ENCODE assay signal across 9 cellular contexts in the genomic region with DNA sequence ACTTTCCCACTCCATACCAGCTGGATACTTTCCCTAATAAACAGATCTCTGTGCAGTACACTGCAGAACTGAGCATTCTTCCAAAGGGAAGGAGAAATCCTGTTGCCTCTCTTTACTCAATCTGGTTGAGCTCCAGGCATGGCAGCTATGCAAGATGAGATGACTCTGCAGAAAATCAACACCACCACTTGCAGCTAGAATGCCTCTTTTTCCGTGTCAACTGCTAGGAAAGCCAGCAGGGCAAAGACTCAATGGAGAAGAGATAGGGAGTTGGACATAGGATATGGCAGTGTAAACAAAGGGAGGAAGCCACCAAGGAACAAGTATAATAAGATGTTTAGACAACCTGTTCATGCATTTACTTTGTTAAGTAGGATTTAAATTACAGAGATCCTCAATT. TPM values are rescaled to one million over a fixed set of nuclear protein-coding genes. Genes with fewer than 3 reads are reported as not detected.
A peak's percentile ranks its signal among the peaks of the same experiment; 100 is the strongest.
DNase-seq lines count a peak whose midpoint lies in the region; ATAC-seq and TF ChIP-seq lines count a peak whose summit lies in the region.
"Had no signal": no experiment of that assay in that cellular context is flagged by ENCODE, and none has a peak within 500 bp of the region (broad histone marks: within the 10 kb centered on the region; RNA-seq: fewer than 3 reads in every experiment).

No MANE protein-coding gene starts in this region.

- H3K4me2 ChIP-seq in hepatocyte (no peak overlapping the region), smooth muscle cell (peak overlapping the region; percentile 63), mammary epithelial cell (ENCODE audit: insufficient read depth, low read depth, low read length) (no peak overlapping the region)

- no peak for TF ChIP-seq CTCF in hepatocyte (IDR thresholded peaks at IDR 0.05; ENCODE audit: poor library complexity)
- no peak for TF ChIP-seq CTCF in smooth muscle cell (IDR thresholded peaks at IDR 0.05; ENCODE audit: borderline replicate concordance, insufficient read depth, poor library complexity, severe bottlenecking)
- TF ChIP-seq CTCF in mammary epithelial cell (conservative IDR thresholded peaks at IDR 0.05 in 1 of 2, IDR thresholded peaks at IDR 0.05 in 1 of 2; ENCODE audit: extremely low read depth in 1 of 2, insufficient read depth in 1 of 2, low read depth in 1 of 2, low read length in 2 of 2) = no peak

- H2AFZ ChIP-seq in hepatocyte (no peak overlapping the region), smooth muscle cell (ENCODE audit: low read depth) (no peak overlapping the region), mammary epithelial cell (ENCODE audit: low read depth, low read length) (no peak overlapping the region)

- ATAC-seq in HG03039 (IDR thresholded peaks at IDR 0.05; ENCODE audit: unreplicated experiment) = no peak

- H3K4me1 ChIP-seq in hepatocyte (ENCODE audit: insufficient read depth) (peaks cover 6% of the 10 kb centered on the region), smooth muscle cell (ENCODE audit: low read depth) (peaks cover 17% of the 10 kb centered on the region), mammary epithelial cell (ENCODE audit: insufficient read depth, low read length) (peaks cover 17% of the 10 kb centered on the region)

- peaks cover 10% of the 10 kb centered on the region for H3F3A ChIP-seq in smooth muscle cell (ENCODE audit: low read depth)

- H3K9ac ChIP-seq in smooth muscle cell (ENCODE audit: low read depth) (no peak overlapping the region), mammary epithelial cell (ENCODE audit: insufficient read depth, low read length) (no peak overlapping the region)

- peak; percentile 26 to 27 for DNase-seq in SHP77 (lab: John Stamatoyannopoulos, UW)
- no peak for DNase-seq in SHP77 treated with DMSO at 0.1 percent for 48 hours (lab: John Stamatoyannopoulos, UW)
- DNase-seq in OCI-M1 (lab: John Stamatoyannopoulos, UW) = peak; percentile 80
- DNase-seq in hepatocyte (ENCODE audit: low spot score) = peak; percentile 33
- DNase-seq in smooth muscle cell (lab: John Stamatoyannopoulos, UW; ENCODE audit: unreplicated experiment) = no peak
- no peak for DNase-seq in stimulated activated CD4-positive, alpha-beta T cell treated with anti-CD3 and anti-CD28 coated beads, Interleukin-12 subunit alpha, Interleukin-12 subunit beta, amount 100 ng/mL, for 4 hours
- no peak for DNase-seq in mammary epithelial cell
- DNase-seq: activated CD4-positive, alpha-beta T cell treated with anti-CD3 and anti-CD28 coated beads for 48 hours had no signal

- in situ Hi-C loops in mammary epithelial cell (cut with MboI; ENCODE audit: low sequenced_read_pairs in 2 of 2) = no loop called here

- H3K27ac ChIP-seq in hepatocyte (peak overlapping the region; percentile 32), smooth muscle cell (ENCODE audit: low read depth) (peak overlapping the region; percentile 94), mammary epithelial cell (ENCODE audit: insufficient read depth, low read depth, low read length) (no peak overlapping the region)

- dilution Hi-C loops in mammary epithelial cell (cut with HindIII; ENCODE audit: low sequenced_read_pairs) = loop anchor here (10.0 kb wide), 1 partner anchor 112 kb away; no protein-coding TSS in a partner anchor

- BruUV-seq in mammary epithelial cell (replicated peaks; lab: Mats Ljungman, UMichigan) = no TSS peak

- no peak overlapping the region for H3K4me3 ChIP-seq in hepatocyte
- H3K4me3 ChIP-seq in smooth muscle cell = no peak overlapping the region
- H3K4me3 ChIP-seq in mammary epithelial cell (replicated peaks in 1 of 3; ENCODE audit: insufficient read depth in 1 of 3, low read depth in 2 of 3, low read length in 3 of 3) = no peak overlapping the region

- H3K36me3 ChIP-seq in hepatocyte (replicated peaks; ENCODE audit: insufficient read depth, low read depth) (no peaks in the 10 kb centered on the region), smooth muscle cell (ENCODE audit: low read depth) (no peaks in the 10 kb centered on the region), mammary epithelial cell (ENCODE audit: insufficient read depth, low read length) (no peaks in the 10 kb centered on the region)

- H3K27me3 ChIP-seq in hepatocyte = no peaks in the 10 kb centered on the region
- no peaks in the 10 kb centered on the region for H3K27me3 ChIP-seq in smooth muscle cell (ENCODE audit: low read depth)
- H3K27me3 ChIP-seq in mammary epithelial cell (ENCODE audit: insufficient read depth, low read length) = no peaks in the 10 kb centered on the region

- no peaks in the 10 kb centered on the region for H3K79me2 ChIP-seq in hepatocyte
- H3K79me2 ChIP-seq in smooth muscle cell (ENCODE audit: low read depth) = no peaks in the 10 kb centered on the region
- no peaks in the 10 kb centered on the region for H3K79me2 ChIP-seq in mammary epithelial cell (ENCODE audit: insufficient read depth, low read length)

- no peaks in the 10 kb centered on the region for H3K9me2 ChIP-seq in hepatocyte (replicated peaks; ENCODE audit: insufficient read depth)

- 29% methylated on average over 1 of the region's 1 CpG for WGBS in hepatocyte (ENCODE audit: low lambda C conversion rate, missing lambda C conversion rate)
- WGBS in smooth muscle cell (ENCODE audit: low lambda C conversion rate) = 3% methylated on average over 1 of the region's 1 CpG
- WGBS in mammary epithelial cell (ENCODE audit: low coverage, missing lambda C conversion rate) = 100% methylated on average over 1 of the region's 1 CpG

- no peaks in the 10 kb centered on the region for H3K9me3 ChIP-seq in hepatocyte (ENCODE audit: low read depth)
- H3K9me3 ChIP-seq in smooth muscle cell (replicated peaks; ENCODE audit: low read depth) = no peaks in the 10 kb centered on the region
- no peaks in the 10 kb centered on the region for H3K9me3 ChIP-seq in mammary epithelial cell (replicated peaks; ENCODE audit: insufficient read depth, low read length)

- H4K20me1 ChIP-seq in hepatocyte (ENCODE audit: insufficient read depth, poor library complexity, severe bottlenecking) = no peaks in the 10 kb centered on the region
- H4K20me1 ChIP-seq in smooth muscle cell (ENCODE audit: low read depth) = no peaks in the 10 kb centered on the region
- no peaks in the 10 kb centered on the region for H4K20me1 ChIP-seq in mammary epithelial cell (ENCODE audit: insufficient read depth, low read length)

- CTCF ChIA-PET in mammary epithelial cell (lab: Charles Lee; ENCODE audit: low non-redundant PET) = no interaction called here

- intact Hi-C loops in mammary epithelial cell (cut with micrococcal nuclease) = no loop called here

RNA-seq across cellular contexts. Expression of a gene that starts 40.4 kb away (rescaled TPM):
- total RNA-seq in hepatocyte (0.83 and 1.5 TPM in 2 replicates), smooth muscle cell (2.4 and 6.2 TPM in 2 replicates), mammary epithelial cell (1 to 10 TPM; 6.3 to 9.8 TPM)
- polyA plus RNA-seq in hepatocyte (1.9 and 3.4 TPM in 2 replicates), smooth muscle cell (2.4 and 2.9 TPM in 2 replicates), mammary epithelial cell (4.0 TPM)
- 8.9 TPM for polyA minus RNA-seq in mammary epithelial cell

Comparison
In these comparisons a context has a peak if more than half of its experiments do, and no peak if none do; other contexts are left out.
1. DNase-seq: peak in SHP77 (2 of 2), OCI-M1 (single experiment) and hepatocyte (single experiment); none in SHP77 treated with DMSO at 0.1 percent for 48 hours (single experiment), smooth muscle cell (single experiment), stimulated activated CD4-positive, alpha-beta T cell treated with anti-CD3 and anti-CD28 coated beads, Interleukin-12 subunit alpha, Interleukin-12 subunit beta, amount 100 ng/mL, for 4 hours (single experiment) and mammary epithelial cell (single experiment).